In the genomic region with DNA sequence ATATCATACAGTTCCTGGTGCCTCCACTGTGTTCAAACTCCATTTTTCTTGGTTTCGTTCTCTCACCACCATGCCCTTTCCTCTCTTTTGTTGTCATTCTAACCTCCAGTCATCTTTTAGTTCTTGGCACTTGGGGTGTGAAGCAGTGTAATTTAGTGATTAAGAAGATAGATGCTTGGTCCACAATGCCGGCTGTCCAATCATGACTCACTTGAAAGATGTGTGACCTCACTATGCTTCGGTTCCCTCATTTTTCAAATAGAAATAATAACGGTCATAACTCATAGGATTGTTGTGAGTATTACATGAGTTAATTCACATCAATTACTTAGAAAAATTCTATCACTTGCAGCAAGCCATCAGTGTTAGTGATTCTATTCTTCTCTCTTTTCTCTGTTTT, we compare ENCODE assay signal across 16 cellular contexts.
"Had no signal": no experiment of that assay in that cellular context is flagged by ENCODE, and none has a peak within 500 bp of the region (broad histone marks: within the 10 kb centered on the region; RNA-seq: fewer than 3 reads in every experiment).

No MANE protein-coding gene starts in this region.

- H3K4me2 ChIP-seq: smooth muscle cell had no signal

- H3K27me3 ChIP-seq: esophagus muscularis mucosa, gastroesophageal sphincter, neutrophil, suprapubic skin, thyroid gland had no signal

- H3K4me3 ChIP-seq: esophagus muscularis mucosa, gastroesophageal sphincter, smooth muscle cell, suprapubic skin, thyroid gland had no signal

- H3K4me1 ChIP-seq: esophagus muscularis mucosa, gastroesophageal sphincter, suprapubic skin, thyroid gland had no signal

- H3K27ac ChIP-seq: esophagus muscularis mucosa, gastroesophageal sphincter, neutrophil, suprapubic skin, thyroid gland had no signal

- H3K36me3 ChIP-seq: esophagus muscularis mucosa, gastroesophageal sphincter, neutrophil, suprapubic skin, thyroid gland had no signal

- H3K9me3 ChIP-seq: esophagus muscularis mucosa, gastroesophageal sphincter, neutrophil, suprapubic skin, thyroid gland had no signal

- DNase-seq: effector memory CD4-positive, alpha-beta T cell; foreskin fibroblast; glutamatergic neuron; immature natural killer cell; kidney; mammary epithelial cell; naive thymus-derived CD4-positive, alpha-beta T cell; stimulated activated CD4-positive, alpha-beta T cell treated with anti-CD3 and anti-CD28 coated beads, Interleukin-4, amount 100 ng/mL, for 1 hour; stimulated activated CD8-positive, alpha-beta memory T cell treated with anti-CD3 and anti-CD28 coated beads, Interleukin-4, amount 100 ng/mL, for 48 hours; stimulated activated naive CD8-positive, alpha-beta T cell treated with anti-CD3 and anti-CD28 coated beads, Interleukin-15, Interleukin-2, amounts not matched to agents 100 U/mL and 50 U/mL, for 24 hours; thyroid gland had no signal
